ENCODE assay signal across 26 cellular contexts in genomic region chr4:13246107-13246506, GRCh38.
"Had no signal": no experiment of that assay in that cellular context is flagged by ENCODE, and none has a peak within 500 bp of the region (broad histone marks: within the 10 kb centered on the region; RNA-seq: fewer than 3 reads in every experiment).

No MANE protein-coding gene starts in this region.

- DNase-seq: colonic mucosa; cortex of kidney; dermis blood vessel endothelial cell; dorsolateral prefrontal cortex; effector CD4-positive, alpha-beta T cell; effector CD8-positive, alpha-beta T cell; effector memory CD4-positive, alpha-beta T cell; effector memory CD8-positive, alpha-beta T cell; endodermal cell; erythroblast; esophagus squamous epithelium; foreskin fibroblast; foreskin keratinocyte; foreskin melanocyte; gastrocnemius medialis; glutamatergic neuron; head of caudate nucleus; heart left ventricle; heart right ventricle had no signal

- H3K4me1 ChIP-seq: colonic mucosa, esophagus muscularis mucosa, esophagus squamous epithelium, foreskin keratinocyte, gastrocnemius medialis, gastroesophageal sphincter, heart left ventricle, heart right ventricle had no signal

- H3K27ac ChIP-seq: colonic mucosa, coronary artery, dorsolateral prefrontal cortex, epithelial cell of prostate, esophagus muscularis mucosa, esophagus squamous epithelium, foreskin keratinocyte, gastrocnemius medialis, gastroesophageal sphincter, heart left ventricle, heart right ventricle had no signal

- H3K9me3 ChIP-seq: colonic mucosa, gastrocnemius medialis had no signal

- FAIRE-seq: endometrium, endothelial cell of umbilical vein had no signal

- H3K27me3 ChIP-seq: colonic mucosa, dorsolateral prefrontal cortex, esophagus muscularis mucosa, esophagus squamous epithelium, foreskin keratinocyte, gastrocnemius medialis, gastroesophageal sphincter, heart left ventricle, heart right ventricle had no signal

- H3K4me3 ChIP-seq: colonic mucosa, coronary artery, dorsolateral prefrontal cortex, esophagus muscularis mucosa, esophagus squamous epithelium, gastrocnemius medialis, gastroesophageal sphincter, heart left ventricle, heart right ventricle had no signal

- H3K36me3 ChIP-seq: colonic mucosa, esophagus muscularis mucosa, esophagus squamous epithelium, gastrocnemius medialis, gastroesophageal sphincter, heart left ventricle, heart right ventricle had no signal

- ATAC-seq: effector memory CD8-positive, alpha-beta T cell; esophagus mucosa; foreskin keratinocyte; gastrocnemius medialis; gastroesophageal sphincter; heart left ventricle; heart right ventricle had no signal
